8 cellular contexts compared by ENCODE assay signal in the genomic region with DNA sequence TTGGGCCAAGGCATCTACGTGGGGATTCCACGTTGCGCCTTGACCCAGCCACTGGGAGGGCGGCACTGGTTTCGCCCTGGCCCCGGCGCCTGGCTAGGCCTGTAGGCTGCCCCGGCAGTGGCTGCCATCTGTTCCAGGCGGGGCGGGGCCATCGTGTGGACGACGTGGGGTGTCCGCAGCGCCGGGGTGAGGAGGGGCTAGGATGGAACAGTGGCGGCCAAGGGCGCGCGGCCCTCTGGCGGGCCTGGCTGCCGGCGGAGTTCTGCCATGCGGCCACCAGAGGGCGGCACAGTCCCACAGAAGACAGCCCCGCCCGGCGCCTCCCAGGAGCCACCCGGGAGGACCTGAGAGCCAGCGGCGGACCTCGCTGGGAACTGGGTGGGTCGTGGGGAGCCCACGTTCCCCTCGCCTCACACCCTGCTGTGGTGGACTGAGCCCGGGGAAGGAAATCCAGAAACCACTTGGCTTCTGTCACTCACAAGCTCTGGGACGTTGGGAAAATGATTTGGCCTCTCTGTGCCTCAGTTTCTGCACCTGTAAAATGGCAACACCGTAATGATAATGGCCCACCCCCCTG. TPM values are rescaled to one million over a fixed set of nuclear protein-coding genes. Genes with fewer than 3 reads are reported as not detected.
A peak's percentile ranks its signal among the peaks of the same experiment; 100 is the strongest.
DNase-seq lines count a peak whose midpoint lies in the region; ATAC-seq and TF ChIP-seq lines count a peak whose summit lies in the region.

No MANE protein-coding gene starts in this region.

- H3K9me3 ChIP-seq in neutrophil (no peaks in the 10 kb centered on the region), suprapubic skin (no peaks in the 10 kb centered on the region)

- H3K36me3 ChIP-seq in neutrophil (no peaks in the 10 kb centered on the region), suprapubic skin (no peaks in the 10 kb centered on the region)

- TF ChIP-seq CTCF in fibroblast of villous mesenchyme (IDR thresholded peaks at IDR 0.05; ENCODE audit: insufficient read depth, low read depth, low read length) (peak; percentile 75), neutrophil (IDR thresholded peaks at IDR 0.05) (peak; percentile 94), suprapubic skin (IDR thresholded peaks at IDR 0.05) (peak; percentile 77 to 95)

- peak; percentile 51 for DNase-seq in DMS53 treated with DMSO at 0.1 percent for 48 hours (lab: John Stamatoyannopoulos, UW; ENCODE audit: unreplicated experiment)
- peak; percentile 81 for DNase-seq in HuH-7.5 (ENCODE audit: low spot score)
- DNase-seq in RPMI8226 = peak; percentile 85
- DNase-seq in activated T-helper 1 cell treated with anti-CD3 and anti-CD28 coated beads, Interleukin-2, amount 50 U/mL, for 16 hours (ENCODE audit: low read depth in 1 of 2, low spot score in 1 of 2) = peak; percentile 59 to 65
- DNase-seq in fibroblast of villous mesenchyme (ENCODE audit: low read depth) = peak; percentile 57
- DNase-seq in suprapubic skin (ENCODE audit: low spot score in 2 of 2) = peak in 1 of 2 donors; percentile 69

- WGBS in suprapubic skin = 31% methylated on average over 16 of the region's 38 CpGs

- H3K27ac ChIP-seq in neutrophil = no peak overlapping the region
- H3K27ac ChIP-seq in suprapubic skin = no peak overlapping the region

- TF ChIP-seq EP300 in suprapubic skin (IDR thresholded peaks at IDR 0.05) = no peak

- H3K27me3 ChIP-seq in neutrophil (peaks cover 57% of the 10 kb centered on the region), suprapubic skin (peaks cover 24% of the 10 kb centered on the region)

- no peak overlapping the region for H3K4me3 ChIP-seq in fibroblast of villous mesenchyme (ENCODE audit: low read depth, low read length)
- H3K4me3 ChIP-seq in neutrophil (ENCODE audit: low read depth in 1 of 2, low read length in 1 of 2) = no peak overlapping the region
- H3K4me3 ChIP-seq in suprapubic skin = no peak overlapping the region

- TF ChIP-seq POLR2A in suprapubic skin (IDR thresholded peaks at IDR 0.05) = no peak

- ATAC-seq in GM21529 (IDR thresholded peaks at IDR 0.05; ENCODE audit: unreplicated experiment) = no peak

- H3K4me1 ChIP-seq in neutrophil (ENCODE audit: control insufficient read depth in 1 of 2, insufficient read depth in 1 of 2, low read depth in 1 of 2, low read length in 1 of 2) (peaks cover 0 to 6% of the 10 kb centered on the region in 2 experiments), suprapubic skin (peaks cover 6% of the 10 kb centered on the region)

RNA-seq across cellular contexts. Expression of a gene that starts 22.6 kb away (rescaled TPM):
- 22.9 and 27.7 TPM in 2 replicates for total RNA-seq in fibroblast of villous mesenchyme
- 10 to 100 TPM; 43.0 to 58.3 (median 51.7) TPM for total RNA-seq in suprapubic skin
